ENCODE assay signal across 10 cellular contexts in genomic region chr4:168634276-168634802, GRCh38.
DNase-seq lines count a peak whose midpoint lies in the region; ATAC-seq and TF ChIP-seq lines count a peak whose summit lies in the region.
"Had no signal": no experiment of that assay in that cellular context is flagged by ENCODE, and none has a peak within 500 bp of the region (broad histone marks: within the 10 kb centered on the region; RNA-seq: fewer than 3 reads in every experiment).

No MANE protein-coding gene starts in this region.

- H3K36me3 ChIP-seq in heart right ventricle (no peaks in the 10 kb centered on the region), vagina (no peaks in the 10 kb centered on the region)
- H3K36me3 ChIP-seq: colonic mucosa had no signal

- intact Hi-C loops in heart right ventricle (cut with DNase I), result loop anchor here in 4 of 10 donors (5.0 kb wide), 1 partner anchor 47 kb away; no protein-coding TSS in a partner anchor
- intact Hi-C loops in Right ventricle myocardium superior (cut with DNase I), result no loop called here
- intact Hi-C loops in vagina (cut with DNase I), result loop anchor here (10.0 kb wide), 1 partner anchor 200 kb away; no protein-coding TSS in a partner anchor

- no peak for TF ChIP-seq POLR2A in vagina (IDR thresholded peaks at IDR 0.05)

- DNase-seq in heart right ventricle (no peak), Right ventricle myocardium superior (no peak), amniotic stem cell (lab: John Stamatoyannopoulos, UW) (peak; percentile 89), left kidney (ENCODE audit: low read depth, low spot score) (peak; percentile 90), vagina (ENCODE audit: extremely low spot score in 2 of 2) (no peak), NCI-H1092 (lab: John Stamatoyannopoulos, UW) (no peak), activated gamma-delta T cell (lab: John Stamatoyannopoulos, UW) (no peak), NAMALWA (ENCODE audit: low spot score) (no peak)
- DNase-seq: CD8-positive, alpha-beta memory T cell; colonic mucosa had no signal

- peak in 4 of 8 donors; percentile 14 to 45 (median 21) for ATAC-seq in heart right ventricle
- no peak for ATAC-seq in Right ventricle myocardium superior (ENCODE audit: poor library complexity)

- peaks cover 0 to 62% (median 0%) of the 10 kb centered on the region in 7 donors for H3K27me3 ChIP-seq in heart right ventricle
- no peaks in the 10 kb centered on the region for H3K27me3 ChIP-seq in vagina
- H3K27me3 ChIP-seq: colonic mucosa had no signal

- H3K4me3 ChIP-seq in heart right ventricle (peak overlapping the region in 6 of 10 donors; percentile 3 to 68 (median 62)), vagina (peak overlapping the region; percentile 17 to 58)
- H3K4me3 ChIP-seq: colonic mucosa had no signal

- 49 to 52% methylated on average over 11 of the region's 11 CpGs for WGBS in heart right ventricle, 2 donors

- TF ChIP-seq CTCF in heart right ventricle (IDR thresholded peaks at IDR 0.05), result no peak
- no peak for TF ChIP-seq CTCF in vagina (IDR thresholded peaks at IDR 0.05)

- H3K27ac ChIP-seq in heart right ventricle (peak overlapping the region in 6 of 10 donors; percentile 59 to 92 (median 85)), vagina (peak overlapping the region; percentile 80)
- H3K27ac ChIP-seq: colonic mucosa had no signal

- H3K9me3 ChIP-seq in heart right ventricle (no peaks in the 10 kb centered on the region), vagina (no peaks in the 10 kb centered on the region)
- H3K9me3 ChIP-seq: colonic mucosa had no signal

- H3K4me1 ChIP-seq in heart right ventricle (peaks cover 3 to 70% (median 55%) of the 10 kb centered on the region in 9 donors), vagina (peaks cover 52% of the 10 kb centered on the region)
- H3K4me1 ChIP-seq: colonic mucosa had no signal

Comparison
In these comparisons a context has a peak if more than half of its experiments do, and no peak if none do; other contexts are left out.
1. DNase-seq: peak in amniotic stem cell (single experiment) and left kidney (single experiment); none in heart right ventricle (0 of 2), Right ventricle myocardium superior (single experiment), vagina (0 of 2), NCI-H1092 (single experiment), activated gamma-delta T cell (single experiment) and NAMALWA (single experiment).